In genomic region chr13:48158915-48159314, GRCh38 we compare ENCODE assay signal across 16 cellular contexts.
DNase-seq lines count a peak whose midpoint lies in the region; ATAC-seq, FAIRE-seq and TF ChIP-seq lines count a peak whose summit lies in the region.
"Had no signal": no experiment of that assay in that cellular context is flagged by ENCODE, and none has a peak within 500 bp of the region (broad histone marks: within the 10 kb centered on the region; RNA-seq: fewer than 3 reads in every experiment).

No MANE protein-coding gene starts in this region.

- H4K20me1 ChIP-seq in GM23338 (replicated peaks; ENCODE audit: insufficient read depth): no peaks in the 10 kb centered on the region
- H4K20me1 ChIP-seq in H1 (replicated peaks in 1 of 2; ENCODE audit: control insufficient read depth in 1 of 2, insufficient read depth in 2 of 2, low read length in 2 of 2): no peaks in the 10 kb centered on the region

- no peaks in the 10 kb centered on the region for H3K9me2 ChIP-seq in GM23338 (ENCODE audit: insufficient read depth)

- no peak overlapping the region for H2BK12ac ChIP-seq in H1 (ENCODE audit: low read depth, low read length)

- H3K27me3 Mint-ChIP-seq in GM23338 (ENCODE audit: insufficient read depth, low read depth, poor library complexity): peaks cover 3% of the 10 kb centered on the region
- H3K27me3 Mint-ChIP-seq: activated CD4-positive, alpha-beta memory T cell treated with anti-CD3 and anti-CD28 coated beads for 36 hours; effector memory CD8-positive, alpha-beta T cell had no signal

- no peaks in the 10 kb centered on the region for H3K9me3 Mint-ChIP-seq in GM23338
- H3K9me3 Mint-ChIP-seq: activated CD4-positive, alpha-beta memory T cell treated with anti-CD3 and anti-CD28 coated beads for 36 hours; effector memory CD8-positive, alpha-beta T cell; HFFc6 had no signal

- peaks cover 36% of the 10 kb centered on the region for H3K4me1 Mint-ChIP-seq in GM23338

- H2BK15ac ChIP-seq in H1 (ENCODE audit: low read length): no peak overlapping the region

- H3K36me3 ChIP-seq in GM23338 (ENCODE audit: insufficient read depth) (no peaks in the 10 kb centered on the region), H1 (ENCODE audit: control insufficient read depth in 2 of 4, insufficient read depth in 4 of 4, low read length in 3 of 4) (no peaks in the 10 kb centered on the region)
- H3K36me3 ChIP-seq: heart right ventricle had no signal

- no peaks in the 10 kb centered on the region for H3K23me2 ChIP-seq in H1 (ENCODE audit: low read depth, low read length)

- H3K14ac ChIP-seq in H1 (ENCODE audit: insufficient read length): no peak overlapping the region

- no peak for FAIRE-seq in H1 (lab: Jason Lieb, UNC)

- H4K5ac ChIP-seq in H1 (ENCODE audit: insufficient read length, low read depth, low read length): no peak overlapping the region

- H3K79me2 ChIP-seq in GM23338 (replicated peaks; ENCODE audit: insufficient read depth) (no peaks in the 10 kb centered on the region), H1 (ENCODE audit: control insufficient read depth in 1 of 2, insufficient read depth in 2 of 2, low read length in 2 of 2) (no peaks in the 10 kb centered on the region)

- H2BK5ac ChIP-seq in H1 (ENCODE audit: low read depth, low read length): no peak overlapping the region; the same call in 1 of the 2 replicates

- CTCF ChIA-PET in H1 (lab: Charles Lee; ENCODE audit: partially characterized antibody): no interaction called here

- no peak for TF ChIP-seq EP300 in H1 (IDR thresholded peaks at IDR 0.05; ENCODE audit: borderline replicate concordance in 1 of 2, low read depth in 2 of 2, low read length in 2 of 2)

- H3K36me3 Mint-ChIP-seq in GM23338 (ENCODE audit: low read depth): no peaks in the 10 kb centered on the region
- H3K36me3 Mint-ChIP-seq: activated CD4-positive, alpha-beta memory T cell treated with anti-CD3 and anti-CD28 coated beads for 36 hours had no signal

- H3K4me3 Mint-ChIP-seq in GM23338: no peak overlapping the region
- H3K4me3 Mint-ChIP-seq: activated CD4-positive, alpha-beta memory T cell treated with anti-CD3 and anti-CD28 coated beads for 36 hours; HFFc6 had no signal

- no peak for DNase-seq in GM23338 (ENCODE audit: low spot score)
- peak; percentile 48 for DNase-seq in NOMO-1 treated with dmso at 0.1 percent for 144 hours (lab: John Stamatoyannopoulos, UW; ENCODE audit: unreplicated experiment)
- no peak for DNase-seq in H1 (ENCODE audit: low read depth in 1 of 2, low spot score in 2 of 2)
- no peak for DNase-seq in C1 segment of cervical spinal cord (lab: John Stamatoyannopoulos, UW)
- DNase-seq: amniotic stem cell; effector memory CD8-positive, alpha-beta T cell; heart right ventricle; HFFc6; MM.1S; SW 1271 had no signal

- no peaks in the 10 kb centered on the region for H3F3A ChIP-seq in GM23338 (replicated peaks; ENCODE audit: low read depth)

- H2AFZ ChIP-seq in GM23338 (peak overlapping the region; percentile 61; the same call in 1 of the 2 replicates), H1 (ENCODE audit: low read length) (no peak overlapping the region)

- H3K4ac ChIP-seq in H1 (replicated peaks; ENCODE audit: insufficient read length, low read depth, low read length): no peak overlapping the region

- H3K4me3 ChIP-seq in GM23338 (no peak overlapping the region), H1 (ENCODE audit: extremely low read depth in 1 of 4, insufficient read depth in 2 of 4, low read depth in 3 of 4, low read length in 4 of 4) (no peak overlapping the region), skin epidermis (no peak overlapping the region)
- H3K4me3 ChIP-seq: heart right ventricle had no signal

- H3K4me1 ChIP-seq in GM23338 (ENCODE audit: insufficient read depth): peaks cover 16% of the 10 kb centered on the region
- H3K4me1 ChIP-seq in H1 (replicated peaks in 1 of 4; ENCODE audit: control insufficient read depth in 3 of 4, insufficient read depth in 4 of 4, low read length in 3 of 4): peaks cover 0 to 4% (median under 1%) of the 10 kb centered on the region in 4 experiments; a peak in 3 of 7 replicates

- H3K23ac ChIP-seq in H1 (ENCODE audit: insufficient read length): no peak overlapping the region

- no peak overlapping the region for H2BK120ac ChIP-seq in H1 (replicated peaks; ENCODE audit: low read depth, low read length)

- H3K9ac ChIP-seq in H1 (replicated peaks in 1 of 4; ENCODE audit: extremely low read depth in 1 of 4, low read depth in 3 of 4, low read length in 3 of 4): no peak overlapping the region

- ATAC-seq in GM23338 (no peak), GM19023 (IDR thresholded peaks at IDR 0.05; ENCODE audit: unreplicated experiment) (no peak), HG03378 (IDR thresholded peaks at IDR 0.05; ENCODE audit: unreplicated experiment) (no peak), HG02642 (IDR thresholded peaks at IDR 0.05; ENCODE audit: poor library complexity, unreplicated experiment) (no peak)
- ATAC-seq: effector memory CD8-positive, alpha-beta T cell had no signal

- no peak for TF ChIP-seq POLR2A in H1 (IDR thresholded peaks at IDR 0.05; ENCODE audit: control extremely low read depth in 1 of 2, low read depth in 2 of 2, low read length in 2 of 2)

- no peak overlapping the region for H4K91ac ChIP-seq in H1 (replicated peaks; ENCODE audit: insufficient read length, low read length)

- H3K27me3 ChIP-seq in GM23338 (ENCODE audit: insufficient read depth) (no peaks in the 10 kb centered on the region), H1 (replicated peaks in 1 of 4; ENCODE audit: control insufficient read depth in 3 of 4, extremely low read depth in 1 of 4, insufficient read depth in 3 of 4, low read length in 3 of 4) (no peaks in the 10 kb centered on the region)
- H3K27me3 ChIP-seq: heart right ventricle had no signal

- 92% methylated on average over 3 of the region's 3 CpGs; no CpG with 5 or more reads in 1 of the 2 experiments for whole genome bisulfite sequencing in H1 (ENCODE audit: extremely low coverage in 1 of 2, insufficient coverage in 1 of 2, insufficient read length in 1 of 2, insufficient replicate concordance in 2 of 2, low coverage in 1 of 2, low lambda C conversion rate in 2 of 2, missing lambda C conversion rate in 1 of 2), 2 experiments

- H3K4me2 ChIP-seq in GM23338: peak overlapping the region; percentile 14; the same call in 1 of the 2 replicates
- H3K4me2 ChIP-seq in H1 (ENCODE audit: insufficient read depth in 1 of 2, low read depth in 2 of 2, low read length in 2 of 2): no peak overlapping the region

- no peak overlapping the region for H3K18ac ChIP-seq in H1 (ENCODE audit: extremely low read depth, low read length)

- no peak overlapping the region for H3K56ac ChIP-seq in H1 (replicated peaks; ENCODE audit: insufficient read length, low read depth, low read length)

- no peak overlapping the region for H3K27ac ChIP-seq in GM23338 (ENCODE audit: low read depth)
- no peak overlapping the region for H3K27ac ChIP-seq in H1 (ENCODE audit: low read depth, low read length)
- H3K27ac ChIP-seq in skin epidermis: peak overlapping the region in 20 of 21 experiments; percentile 70 to 93 (median 86)

- TF ChIP-seq RAD21 in H1 (IDR thresholded peaks at IDR 0.05 in 1 of 2, conservative IDR thresholded peaks at IDR 0.05 in 1 of 2; ENCODE audit: low read depth in 2 of 2, low read length in 2 of 2): no peak

- no peak overlapping the region for H3K27ac Mint-ChIP-seq in GM23338
- H3K27ac Mint-ChIP-seq: HFFc6, progenitor cell of endocrine pancreas had no signal

- TF ChIP-seq CTCF in GM23338 (conservative IDR thresholded peaks at IDR 0.05; ENCODE audit: low read depth in 2 of 2) (no peak), H1 (IDR thresholded peaks at IDR 0.05; ENCODE audit: control extremely low read depth in 1 of 3, insufficient read depth in 1 of 3, low read depth in 1 of 3, low read length in 3 of 3) (no peak)

- 0 out of 2 replicates have a peak overlapping the region, but pooled peaks have one; percentile 66 for H2BK20ac ChIP-seq in H1 (ENCODE audit: low read length)

- POLR2A ChIA-PET in H1 (lab: Charles Lee; ENCODE audit: partially characterized antibody): no interaction called here

- no peak overlapping the region for H4K8ac ChIP-seq in H1 (ENCODE audit: extremely low read depth, insufficient read depth, low read length)

- H2AK5ac ChIP-seq in H1 (ENCODE audit: low read depth, low read length): no peak overlapping the region

- H3K9me3 ChIP-seq in H1 (ENCODE audit: insufficient read depth in 2 of 2, low read depth in 1 of 2, low read length in 1 of 2): no peaks in the 10 kb centered on the region
- H3K9me3 ChIP-seq: heart right ventricle had no signal

- H3K79me1 ChIP-seq in H1 (ENCODE audit: low read depth, low read length): no peaks in the 10 kb centered on the region

TF ChIP-seq in GM23338, 12 proteins besides CTCF, POLR2A, EP300 and RAD21 (continues in another document):
- TF ChIP-seq ETS1 (IDR thresholded peaks at IDR 0.05) (no peak), ZNF331 (CRISPR knock-in tag; IDR thresholded peaks at IDR 0.05; ENCODE audit: low read depth) (no peak), POLR2AphosphoS5 (IDR thresholded peaks at IDR 0.05; ENCODE audit: low read depth) (no peak), ZNF114 (CRISPR knock-in tag; IDR thresholded peaks at IDR 0.05) (no peak), JUNB (IDR thresholded peaks at IDR 0.05; ENCODE audit: unreplicated experiment) (no peak)

TF ChIP-seq in H1, 55 proteins besides CTCF, POLR2A, EP300 and RAD21:
- TF ChIP-seq RBBP5 (IDR thresholded peaks at IDR 0.05; ENCODE audit: borderline replicate concordance, low read depth, low read length) (no peak), SP2 (IDR thresholded peaks at IDR 0.05; ENCODE audit: low read length) (no peak), E2F6 (IDR thresholded peaks at IDR 0.05) (no peak), GABPA (IDR thresholded peaks at IDR 0.05; ENCODE audit: borderline replicate concordance, insufficient read depth, low read length) (no peak), TBP (IDR thresholded peaks at IDR 0.05; ENCODE audit: low read depth, low read length) (no peak), SIRT6 (IDR thresholded peaks at IDR 0.05; ENCODE audit: low read length) (no peak), CHD2 (IDR thresholded peaks at IDR 0.05; ENCODE audit: low read length) (no peak)

Comparison
In these comparisons a context has a peak if more than half of its experiments do, and no peak if none do; other contexts are left out.
1. H3K27ac ChIP-seq: peak in skin epidermis (20 of 21); none in GM23338 (single experiment) and H1 (single experiment).